ENCODE assay signal across 8 cellular contexts in genomic region chr5:78504726-78505431, GRCh38.
DNase-seq lines count a peak whose midpoint lies in the region; ATAC-seq, FAIRE-seq and TF ChIP-seq lines count a peak whose summit lies in the region.

No MANE protein-coding gene starts in this region.

- H3K9me3 ChIP-seq in AG04450 (ENCODE audit: control insufficient read depth, insufficient read depth, low read length) (no peaks in the 10 kb centered on the region), Loucy (ENCODE audit: insufficient read depth, low read depth, low read length) (no peaks in the 10 kb centered on the region), K562 (replicated peaks; ENCODE audit: control insufficient read depth, insufficient read depth, low read depth, low read length) (no peaks in the 10 kb centered on the region), smooth muscle cell (replicated peaks; ENCODE audit: low read depth) (no peaks in the 10 kb centered on the region)

- ATAC-seq in K562 = no peak; the same call in none of the 3 replicates
- no peak for ATAC-seq in GM21360 (IDR thresholded peaks at IDR 0.05; ENCODE audit: unreplicated experiment)

- no peaks in the 10 kb centered on the region for H3K9me1 ChIP-seq in K562 (ENCODE audit: control insufficient read depth, insufficient read depth, low read length)

- H4K20me1 ChIP-seq in Loucy (ENCODE audit: insufficient read depth, low read length, poor library complexity, severe bottlenecking) (no peaks in the 10 kb centered on the region), K562 (replicated peaks; ENCODE audit: control insufficient read depth, insufficient read depth, low read length) (no peaks in the 10 kb centered on the region), smooth muscle cell (ENCODE audit: low read depth) (peaks cover 12% of the 10 kb centered on the region)

- peak overlapping the region; percentile 87 for H3K4me2 ChIP-seq in Loucy (ENCODE audit: low read depth, low read length, poor library complexity, severe bottlenecking)
- H3K4me2 ChIP-seq in K562 (ENCODE audit: insufficient read depth, low read length) = no peak overlapping the region
- H3K4me2 ChIP-seq in smooth muscle cell = peak overlapping the region; percentile 53

- H3K4me3 ChIP-seq in AG04450 (ENCODE audit: low read depth, low read length) (no peak overlapping the region), Loucy (ENCODE audit: low read length, poor library complexity, severe bottlenecking) (peak overlapping the region; percentile 92), K562 (no peak overlapping the region), smooth muscle cell (no peak overlapping the region)

- no peak for TF ChIP-seq CTCF in AG04450 (IDR thresholded peaks at IDR 0.05; ENCODE audit: low read depth, low read length)
- no peak for TF ChIP-seq CTCF in Loucy (conservative IDR thresholded peaks at IDR 0.05; ENCODE audit: low read length)
- no peak for TF ChIP-seq CTCF in K562 (IDR thresholded peaks at IDR 0.05 in 2 of 3, conservative IDR thresholded peaks at IDR 0.05 in 1 of 3; ENCODE audit: insufficient read depth in 2 of 3, low read depth in 1 of 3, low read length in 3 of 3)
- no peak for TF ChIP-seq CTCF in smooth muscle cell (IDR thresholded peaks at IDR 0.05; ENCODE audit: borderline replicate concordance, insufficient read depth, poor library complexity, severe bottlenecking)
- TF ChIP-seq CTCF in GM13976 (IDR thresholded peaks at IDR 0.05; ENCODE audit: borderline replicate concordance, control extremely low read depth, extremely low read depth, insufficient read depth, missing control alignments) = no peak

- no peak overlapping the region for H2AFZ ChIP-seq in Loucy (ENCODE audit: low read length)
- H2AFZ ChIP-seq in K562 (ENCODE audit: low read depth, low read length) = no peak overlapping the region
- no peak overlapping the region for H2AFZ ChIP-seq in smooth muscle cell (ENCODE audit: low read depth)

- no peaks in the 10 kb centered on the region for H3K27me3 ChIP-seq in AG04450 (ENCODE audit: control insufficient read depth, insufficient read depth, low read length)
- H3K27me3 ChIP-seq in Loucy (ENCODE audit: insufficient read depth, low read length, poor library complexity, severe bottlenecking) = no peaks in the 10 kb centered on the region
- no peaks in the 10 kb centered on the region for H3K27me3 ChIP-seq in K562 (ENCODE audit: control insufficient read depth in 2 of 2, insufficient read depth in 2 of 2, low read length in 2 of 2)
- H3K27me3 ChIP-seq in smooth muscle cell (ENCODE audit: low read depth) = no peaks in the 10 kb centered on the region

- FAIRE-seq in K562 (lab: Jason Lieb, UNC) = no peak

- in situ Hi-C loops in K562 (cut with MboI) (loop anchor here (25.0 kb wide), 1 partner anchor 1907 kb away; the partner anchor contains the start of gene ZFYVE16), GM13976 (cut with MboI; ENCODE audit: low sequenced_read_pairs, unreplicated experiment) (no loop called here)

- H3K9me2 ChIP-seq in Loucy (replicated peaks; ENCODE audit: low read depth, low read length) = no peaks in the 10 kb centered on the region

- DNase-seq in AG04450 (ENCODE audit: low read depth, low spot score) (peak; percentile 99), K562 (ENCODE audit: extremely low read depth in 1 of 4, low spot score in 3 of 4) (no peak), inferior parietal cortex (ENCODE audit: extremely low spot score) (peak; percentile 89), smooth muscle cell (lab: John Stamatoyannopoulos, UW; ENCODE audit: unreplicated experiment) (peak; percentile 18), GM13976 (ENCODE audit: low spot score) (no peak)
- DNase-seq in stimulated activated CD4-positive, alpha-beta T cell treated with anti-CD3 and anti-CD28 coated beads, Interleukin-4, amount 100 ng/mL, for 24 hours = no peak

- H3K36me3 ChIP-seq in Loucy (ENCODE audit: insufficient read depth, low read length) (no peaks in the 10 kb centered on the region), K562 (ENCODE audit: control insufficient read depth, insufficient read depth, low read length) (no peaks in the 10 kb centered on the region), smooth muscle cell (ENCODE audit: low read depth) (no peaks in the 10 kb centered on the region)

- intact Hi-C loops in K562 (cut with micrococcal nuclease) = no loop called here

- no peak for TF ChIP-seq EP300 in K562 (IDR thresholded peaks at IDR 0.05; ENCODE audit: low read length)

- H3F3A ChIP-seq in Loucy (ENCODE audit: low read depth) (no peaks in the 10 kb centered on the region), smooth muscle cell (ENCODE audit: low read depth) (peaks cover 31% of the 10 kb centered on the region)

- H3K79me2 ChIP-seq in Loucy (ENCODE audit: insufficient read depth, low read length) = peaks cover 70% of the 10 kb centered on the region
- H3K79me2 ChIP-seq in K562 (ENCODE audit: control insufficient read depth, insufficient read depth, low read length) = peaks cover 33% of the 10 kb centered on the region
- peaks cover 28% of the 10 kb centered on the region for H3K79me2 ChIP-seq in smooth muscle cell (ENCODE audit: low read depth)

- POLR2A ChIA-PET in AG04450 (lab: Yijun Ruan, JAX) (interaction anchor here (0.6 to 2.6 kb wide), 10 partner anchors 9 to 480 kb away, joined by 3 to 13 read pairs (median 4); no protein-coding TSS in a partner anchor), K562 (lab: Yijun Ruan, JAX) (interaction anchor here (0.6 to 1.5 kb wide), 5 partner anchors 9 to 479 kb away, joined by 3 to 9 read pairs (median 3); no protein-coding TSS in a partner anchor)

- CTCF ChIA-PET in AG04450 (lab: Charles Lee) (interaction anchor here (0.9 to 1.3 kb wide), 2 partner anchors 37 to 461 kb away, joined by 3 to 4 read pairs; no protein-coding TSS in a partner anchor), K562 (lab: Yijun Ruan, JAX; ENCODE audit: low intra/inter-chr PET ratio) (no interaction called here)

- 57% methylated on average over 10 of the region's 10 CpGs for WGBS in K562 (ENCODE audit: insufficient coverage, low coverage, missing lambda C conversion rate)
- WGBS in smooth muscle cell (ENCODE audit: low lambda C conversion rate) = 19% methylated on average over 10 of the region's 10 CpGs

- H3K4me1 ChIP-seq in Loucy (ENCODE audit: insufficient read depth, low read length, poor library complexity, severe bottlenecking) = peaks cover 82% of the 10 kb centered on the region
- peaks cover 8 to 33% of the 10 kb centered on the region in 2 experiments for H3K4me1 ChIP-seq in K562 (replicated peaks in 1 of 2; ENCODE audit: control insufficient read depth in 2 of 2, insufficient read depth in 2 of 2, low read length in 2 of 2)
- H3K4me1 ChIP-seq in smooth muscle cell (ENCODE audit: low read depth) = peaks cover 26% of the 10 kb centered on the region

- H3K27ac ChIP-seq in AG04450 (ENCODE audit: low read depth, low read length) = peak overlapping the region; percentile 93
- H3K27ac ChIP-seq in K562 (ENCODE audit: extremely low read depth, low read depth, low read length) = no peak overlapping the region
- H3K27ac ChIP-seq in smooth muscle cell (ENCODE audit: low read depth) = peak overlapping the region; percentile 94

- no peak for TF ChIP-seq RAD21 in K562 (CRISPR knock-in tag; conservative IDR thresholded peaks at IDR 0.05 in 1 of 2, IDR thresholded peaks at IDR 0.05 in 1 of 2)

- TF ChIP-seq POLR2A in K562 (conservative IDR thresholded peaks at IDR 0.05) = no peak

- BruUV-seq in K562 (replicated peaks; lab: Mats Ljungman, UMichigan) = no TSS peak

- H3K9ac ChIP-seq in Loucy (ENCODE audit: low read depth, low read length, poor library complexity, severe bottlenecking) = peak overlapping the region; percentile 24
- peak overlapping the region; percentile 0 to 78; a peak in 2 of 4 replicates for H3K9ac ChIP-seq in K562 (ENCODE audit: insufficient read depth in 1 of 2, low read depth in 2 of 2, low read length in 2 of 2)
- H3K9ac ChIP-seq in smooth muscle cell (ENCODE audit: low read depth) = peak overlapping the region; percentile 67

TF ChIP-seq in K562, 482 proteins besides CTCF, POLR2A, EP300 and RAD21 (continues in another document):
- TF ChIP-seq FOXK1 (CRISPR knock-in tag; IDR thresholded peaks at IDR 0.05; ENCODE audit: borderline replicate concordance) (no peak), ZNF146 (CRISPR knock-in tag; IDR thresholded peaks at IDR 0.05; ENCODE audit: unreplicated experiment) (no peak), NR2C1 (IDR thresholded peaks at IDR 0.05) (no peak), NR2C1 (tag; IDR thresholded peaks at IDR 0.05) (0 out of 2 replicates have a peak, but pooled peaks have one; percentile 18), NFXL1 (CRISPR knock-in tag; IDR thresholded peaks at IDR 0.05) (no peak), L3MBTL2 (IDR thresholded peaks at IDR 0.05) (no peak), ZNF217 (CRISPR knock-in tag; IDR thresholded peaks at IDR 0.05) (no peak), ZNF609 (CRISPR knock-in tag; IDR thresholded peaks at IDR 0.05; ENCODE audit: borderline replicate concordance) (no peak)

Comparison
In these comparisons a context has a peak if more than half of its experiments do, and no peak if none do; other contexts are left out.
1. DNase-seq: peak in AG04450 (single experiment), inferior parietal cortex (single experiment) and smooth muscle cell (single experiment); none in K562 (0 of 4), GM13976 (single experiment) and stimulated activated CD4-positive, alpha-beta T cell treated with anti-CD3 and anti-CD28 coated beads, Interleukin-4, amount 100 ng/mL, for 24 hours (single experiment).
2. Peak in every context shown above with its lines, with median percentiles within 50 percentile points of each other: H3K9ac ChIP-seq.